In genomic region chr17:19464033-19465026, GRCh38 we compare ENCODE assay signal across 12 cellular contexts. TPM values are rescaled to one million over a fixed set of nuclear protein-coding genes. Genes with fewer than 3 reads are reported as not detected.
DNase-seq lines count a peak whose midpoint lies in the region; ATAC-seq, FAIRE-seq and TF ChIP-seq lines count a peak whose summit lies in the region.
"Had no signal": no experiment of that assay in that cellular context is flagged by ENCODE, and none has a peak within 500 bp of the region (broad histone marks: within the 10 kb centered on the region; RNA-seq: fewer than 3 reads in every experiment).

No MANE protein-coding gene starts in this region.

- DNase-seq in activated effector memory CD4-positive, alpha-beta T cell treated with anti-CD3 and anti-CD28 coated beads, Interleukin-2, amount 50 U/mL, for 16 hours = peak; percentile 54
- DNase-seq in activated effector memory CD4-positive, alpha-beta T cell treated with Interleukin-2 at 50 U/mL for 16 hours = no peak
- no peak for DNase-seq in GM12878 (ENCODE audit: low read depth, low spot score)
- no peak for DNase-seq in mesenchymal stem cell
- no peak for DNase-seq in thoracic aorta (ENCODE audit: low spot score)
- DNase-seq in kidney = no peak
- no peak for DNase-seq in mammary epithelial cell
- DNase-seq: gastrocnemius medialis, NCI-H526 had no signal

- dilution Hi-C loops in mammary epithelial cell (cut with HindIII; ENCODE audit: low sequenced_read_pairs) = no loop called here

- H4K8ac ChIP-seq in mesenchymal stem cell (ENCODE audit: low read length) = no peak overlapping the region

- H3K14ac ChIP-seq in mesenchymal stem cell (ENCODE audit: low read length in 2 of 2) = peak overlapping the region in 1 of 2 experiments; percentile 5

- ATAC-seq in GM12878 (no peak), thoracic aorta (ENCODE audit: insufficient number of reproducible peaks, low FRiP score, low read depth) (no peak), HG02973 (IDR thresholded peaks at IDR 0.05; ENCODE audit: unreplicated experiment) (no peak)

- no peak overlapping the region for H3K4ac ChIP-seq in mesenchymal stem cell (ENCODE audit: low read depth in 1 of 2, low read length in 2 of 2)

- in situ Hi-C loops in GM12878 (cut with MboI) = no loop called here
- in situ Hi-C loops in mammary epithelial cell (cut with MboI; ENCODE audit: low sequenced_read_pairs in 2 of 2) = no loop called here

- peak overlapping the region; percentile 56 for H4K91ac ChIP-seq in mesenchymal stem cell (ENCODE audit: low read length)

- TF ChIP-seq EP300 in GM12878 (IDR thresholded peaks at IDR 0.05; ENCODE audit: borderline replicate concordance in 1 of 2, control insufficient read depth in 1 of 2, low read depth in 2 of 2, low read length in 2 of 2) = no peak

- H2AFZ ChIP-seq in GM12878 (ENCODE audit: control insufficient read depth, low read depth, low read length) = no peak overlapping the region
- H2AFZ ChIP-seq in mesenchymal stem cell (ENCODE audit: low read depth, low read length) = no peak overlapping the region
- H2AFZ ChIP-seq in mammary epithelial cell (ENCODE audit: low read depth, low read length) = no peak overlapping the region

- no peak for TF ChIP-seq POLR2A in GM12878 (IDR thresholded peaks at IDR 0.05; ENCODE audit: low read depth, low read length)

- H4K20me1 ChIP-seq in GM12878 (ENCODE audit: control insufficient read depth, insufficient read depth) (no peaks in the 10 kb centered on the region), mammary epithelial cell (ENCODE audit: insufficient read depth, low read length) (no peaks in the 10 kb centered on the region)

- no peak overlapping the region for H2BK5ac ChIP-seq in mesenchymal stem cell (ENCODE audit: low read depth, low read length, poor library complexity, severe bottlenecking)

- RAD21 ChIA-PET in GM12878 (lab: Charles Lee; ENCODE audit: unreplicated experiment) = no interaction called here

- intact Hi-C loops in GM12878 (cut with micrococcal nuclease; ENCODE audit: unreplicated experiment) = loop anchor here (5.0 kb wide), 1 partner anchor 87 kb away; the partner anchor contains the start of gene MAPK7
- intact Hi-C loops in kidney (cut with DNase I) = no loop called here
- intact Hi-C loops in mammary epithelial cell (cut with micrococcal nuclease) = no loop called here

- H3K27ac ChIP-seq in GM12878 (ENCODE audit: control insufficient read depth, insufficient read depth) (0 out of 2 replicates have a peak overlapping the region, but pooled peaks have one; percentile 11), mesenchymal stem cell (ENCODE audit: low read length, poor library complexity, severe bottlenecking) (no peak overlapping the region), thoracic aorta (peak overlapping the region; percentile 12 to 40), kidney (ENCODE audit: low read depth in 2 of 2, low read length in 2 of 2) (no peak overlapping the region), mammary epithelial cell (ENCODE audit: insufficient read depth, low read depth, low read length) (no peak overlapping the region)

- no peak for FAIRE-seq in GM12878 (lab: Jason Lieb, UNC)
- no peak for FAIRE-seq in kidney (lab: Jason Lieb, UNC)
- FAIRE-seq: A204.1 had no signal

- TF ChIP-seq RAD21 in GM12878 (IDR thresholded peaks at IDR 0.05; ENCODE audit: insufficient read depth, low read depth, low read length) = no peak

- TF ChIP-seq CTCF in GM12878 (IDR thresholded peaks at IDR 0.05 in 2 of 3, conservative IDR thresholded peaks at IDR 0.05 in 1 of 3; ENCODE audit: control insufficient read depth in 2 of 3, extremely low read depth in 1 of 3, insufficient read depth in 1 of 3, low read depth in 3 of 3, low read length in 3 of 3) (no peak), thoracic aorta (IDR thresholded peaks at IDR 0.05) (no peak), kidney (IDR thresholded peaks at IDR 0.05; ENCODE audit: borderline replicate concordance, extremely low read depth, insufficient read depth) (no peak), mammary epithelial cell (conservative IDR thresholded peaks at IDR 0.05 in 1 of 2, IDR thresholded peaks at IDR 0.05 in 1 of 2; ENCODE audit: extremely low read depth in 1 of 2, insufficient read depth in 1 of 2, low read depth in 1 of 2, low read length in 2 of 2) (no peak)

- no peak overlapping the region for H3K4me3 ChIP-seq in GM12878
- H3K4me3 ChIP-seq in mesenchymal stem cell (ENCODE audit: insufficient read depth in 1 of 2, low read depth in 1 of 2, low read length in 2 of 2) = peak overlapping the region in 1 of 2 experiments; percentile 62
- no peak overlapping the region for H3K4me3 ChIP-seq in thoracic aorta
- H3K4me3 ChIP-seq in kidney (ENCODE audit: low read length in 2 of 2) = no peak overlapping the region
- no peak overlapping the region for H3K4me3 ChIP-seq in mammary epithelial cell (replicated peaks in 1 of 3; ENCODE audit: insufficient read depth in 1 of 3, low read depth in 2 of 3, low read length in 3 of 3)
- H3K4me3 ChIP-seq: gastrocnemius medialis had no signal

- H3K9me3 ChIP-seq in GM12878 (replicated peaks; ENCODE audit: control insufficient read depth, insufficient read depth, low read length) = no peaks in the 10 kb centered on the region
- H3K9me3 ChIP-seq in mesenchymal stem cell (ENCODE audit: control insufficient read depth, low read length) = no peaks in the 10 kb centered on the region
- H3K9me3 ChIP-seq in thoracic aorta = no peaks in the 10 kb centered on the region
- H3K9me3 ChIP-seq in kidney (ENCODE audit: control insufficient read depth in 1 of 2, low read length in 2 of 2) = no peaks in the 10 kb centered on the region
- H3K9me3 ChIP-seq in mammary epithelial cell (replicated peaks; ENCODE audit: insufficient read depth, low read length) = no peaks in the 10 kb centered on the region
- H3K9me3 ChIP-seq: gastrocnemius medialis had no signal

- H2BK12ac ChIP-seq in mesenchymal stem cell (ENCODE audit: low read length in 2 of 2) = peak overlapping the region; percentile 40 to 52

- BruUV-seq in GM12878 (replicated peaks; lab: Mats Ljungman, UMichigan) (no TSS peak), mammary epithelial cell (replicated peaks; lab: Mats Ljungman, UMichigan) (no TSS peak)

- no peak overlapping the region for H2AK5ac ChIP-seq in mesenchymal stem cell (ENCODE audit: low read length, severe bottlenecking)

- H3K79me2 ChIP-seq in GM12878 (ENCODE audit: control insufficient read depth, insufficient read depth, low read length) = no peaks in the 10 kb centered on the region
- no peaks in the 10 kb centered on the region for H3K79me2 ChIP-seq in mammary epithelial cell (ENCODE audit: insufficient read depth, low read length)

- H3K4me2 ChIP-seq in GM12878 (ENCODE audit: control insufficient read depth, insufficient read depth) (no peak overlapping the region), mesenchymal stem cell (ENCODE audit: low read length, poor library complexity, severe bottlenecking) (no peak overlapping the region), mammary epithelial cell (ENCODE audit: insufficient read depth, low read depth, low read length) (no peak overlapping the region)

- no peaks in the 10 kb centered on the region for H3K27me3 ChIP-seq in GM12878 (replicated peaks in 1 of 2; ENCODE audit: control insufficient read depth in 2 of 2, insufficient read depth in 2 of 2, low read length in 1 of 2)
- peaks cover 0 to 34% of the 10 kb centered on the region in 2 experiments for H3K27me3 ChIP-seq in mesenchymal stem cell (ENCODE audit: control insufficient read depth in 1 of 2, insufficient read depth in 1 of 2, low read length in 2 of 2)
- no peaks in the 10 kb centered on the region for H3K27me3 ChIP-seq in thoracic aorta (replicated peaks; ENCODE audit: insufficient read depth)
- no peaks in the 10 kb centered on the region for H3K27me3 ChIP-seq in mammary epithelial cell (ENCODE audit: insufficient read depth, low read length)
- H3K27me3 ChIP-seq: gastrocnemius medialis had no signal

- H3K79me1 ChIP-seq in mesenchymal stem cell (replicated peaks; ENCODE audit: low read length, poor library complexity, severe bottlenecking) = no peaks in the 10 kb centered on the region

- H3K18ac ChIP-seq in mesenchymal stem cell (ENCODE audit: low read depth in 1 of 2, low read length in 2 of 2) = no peak overlapping the region

- no peak overlapping the region for H2BK120ac ChIP-seq in mesenchymal stem cell (ENCODE audit: low read depth, low read length)

- 71% methylated on average over 14 of the region's 14 CpGs for WGBS in GM12878 (ENCODE audit: insufficient coverage, insufficient replicate concordance, low lambda C conversion rate, missing lambda C conversion rate)
- WGBS in mesenchymal stem cell = 86% methylated on average over 14 of the region's 14 CpGs
- WGBS in mammary epithelial cell (ENCODE audit: low coverage, missing lambda C conversion rate) = 84% methylated on average over 14 of the region's 14 CpGs

- H2BK15ac ChIP-seq in mesenchymal stem cell (ENCODE audit: low read depth, poor library complexity, severe bottlenecking) = no peak overlapping the region

- peaks cover 17% of the 10 kb centered on the region for H3K4me1 ChIP-seq in GM12878 (ENCODE audit: control insufficient read depth, insufficient read depth, low read length)
- no peaks in the 10 kb centered on the region for H3K4me1 ChIP-seq in mesenchymal stem cell (ENCODE audit: control insufficient read depth, insufficient read depth, low read depth, low read length)
- H3K4me1 ChIP-seq in thoracic aorta (ENCODE audit: control insufficient read depth in 1 of 2, low read depth in 2 of 2) = peaks cover 6 to 23% of the 10 kb centered on the region in 2 donors
- H3K4me1 ChIP-seq in kidney (ENCODE audit: control insufficient read depth in 1 of 2, insufficient read depth in 1 of 2, low read depth in 1 of 2, low read length in 2 of 2) = no peaks in the 10 kb centered on the region
- H3K4me1 ChIP-seq in mammary epithelial cell (ENCODE audit: insufficient read depth, low read length) = no peaks in the 10 kb centered on the region

- SMC1A ChIA-PET in GM12878 (lab: Charles Lee; ENCODE audit: uncharacterized antibody, unreplicated experiment) = no interaction called here

- CTCF ChIA-PET in GM12878 (lab: Yijun Ruan, JAX) (interaction anchor here (0.7 to 1.6 kb wide), 4 partner anchors 39 to 183 kb away, joined by 3 to 5 read pairs (median 4); partner anchors contain the start of gene B9D1), mammary epithelial cell (lab: Charles Lee; ENCODE audit: low non-redundant PET) (no interaction called here)

- no peaks in the 10 kb centered on the region for H3K36me3 ChIP-seq in GM12878 (ENCODE audit: control insufficient read depth in 2 of 2, insufficient read depth in 2 of 2, low read length in 1 of 2)
- H3K36me3 ChIP-seq in mesenchymal stem cell (ENCODE audit: control insufficient read depth in 1 of 2, insufficient read depth in 2 of 2, low read depth in 1 of 2, low read length in 2 of 2) = no peaks in the 10 kb centered on the region
- H3K36me3 ChIP-seq in thoracic aorta = no peaks in the 10 kb centered on the region
- no peaks in the 10 kb centered on the region for H3K36me3 ChIP-seq in kidney (ENCODE audit: control insufficient read depth in 1 of 2, insufficient read depth in 2 of 2, low read length in 2 of 2)
- H3K36me3 ChIP-seq in mammary epithelial cell (ENCODE audit: insufficient read depth, low read length) = no peaks in the 10 kb centered on the region
- H3K36me3 ChIP-seq: gastrocnemius medialis had no signal

- H3K9ac ChIP-seq in GM12878 (ENCODE audit: control insufficient read depth, insufficient read depth, low read length) (no peak overlapping the region), mesenchymal stem cell (ENCODE audit: low read length) (peak overlapping the region; percentile 72), kidney (ENCODE audit: low read length in 2 of 2) (no peak overlapping the region), mammary epithelial cell (ENCODE audit: insufficient read depth, low read length) (no peak overlapping the region)

- no peak overlapping the region for H3K23ac ChIP-seq in mesenchymal stem cell (ENCODE audit: low read length in 2 of 2)

- POLR2A ChIA-PET in GM12878 (lab: Charles Lee) = interaction anchor here (0.6 kb wide), 1 partner anchor 196 kb away, joined by 5 read pairs; no protein-coding TSS in a partner anchor

RNA-seq across cellular contexts. Expression of gene RNF112, which starts 53.3 kb away (rescaled TPM):
- 1.7 and 1.9 TPM in 2 replicates for total RNA-seq in GM12878 (2013; cell fraction: nucleolus; rRNA removed)
- not detected in 2 replicates for total RNA-seq in GM12878 (2014; rRNA removed)
- total RNA-seq in GM12878 (2014; rRNA removed; fragmentation: Illumina TruSeq; extraction: Trizol) = not detected in 2 replicates
- total RNA-seq in GM12878 (2021) = not detected in 2 replicates
- not detected for polyA plus RNA-seq in GM12878 (2011; ENCODE audit: low read depth)
- polyA plus RNA-seq in GM12878 (2011; rRNA removed) = 0.03 TPM in 1 of 2 replicates, not detected in the other
- polyA plus RNA-seq in GM12878 (2011; cell fraction: cytosol; rRNA removed) = 0.01 TPM in 1 of 2 replicates, not detected in the other
- 0.12 and 0.70 TPM in 2 replicates for polyA plus RNA-seq in GM12878 (2011; cell fraction: nucleus; rRNA removed)
- 0.07 and 0.28 TPM in 2 replicates for polyA plus RNA-seq in GM12878 (2012)
- not detected in 2 replicates for polyA plus RNA-seq in GM12878 (2014; fragmentation: Illumina TruSeq; extraction: Trizol)
- polyA plus RNA-seq in GM12878 (2014; fragmentation: Nextera tagmentation; extraction: Ambion mirVana) = not detected
- polyA plus RNA-seq in GM12878 (2014; rRNA removed) = not detected in 2 replicates
- not detected for polyA plus RNA-seq in GM12878 (2016; fragmentation: Nextera tagmentation; extraction: Ambion mirVana)
- polyA minus RNA-seq in GM12878 (2011; rRNA and poly(A)+ RNA removed) = not detected in 2 replicates
- not detected in 2 replicates for polyA minus RNA-seq in GM12878 (2011; cell fraction: cytosol; rRNA and poly(A)+ RNA removed)
- not detected in 2 replicates for polyA minus RNA-seq in GM12878 (2011; cell fraction: nucleus; rRNA and poly(A)+ RNA removed)
- 0.08 TPM for polyA plus RNA-seq in mesenchymal stem cell (2013, experiment 1 of 2)
- 0.08 TPM for polyA plus RNA-seq in mesenchymal stem cell (2013, experiment 2 of 2)
- total RNA-seq in thoracic aorta = 1 to 10 TPM; 2.8 to 8.3 TPM
- 7.3 TPM for total RNA-seq in kidney
- 0.99 TPM for polyA plus RNA-seq in kidney (ENCODE audit: insufficient read depth, low read depth, low replicate concordance)
- not detected for total RNA-seq in mammary epithelial cell
- not detected for polyA plus RNA-seq in mammary epithelial cell
- not detected for polyA minus RNA-seq in mammary epithelial cell
- total RNA-seq: MCF 10A had no signal

Comparison
In these comparisons a context has a peak if more than half of its experiments do, and no peak if none do; other contexts are left out.
1. H3K27ac ChIP-seq: peak in GM12878 (single experiment) and thoracic aorta (2 of 2); none in mesenchymal stem cell (single experiment), kidney (0 of 2) and mammary epithelial cell (single experiment).